ENCODE assay signal across 8 cellular contexts in genomic region chr7:106283831-106284515, GRCh38. TPM values are rescaled to one million over a fixed set of nuclear protein-coding genes. Genes with fewer than 3 reads are reported as not detected.
DNase-seq lines count a peak whose midpoint lies in the region; ATAC-seq and TF ChIP-seq lines count a peak whose summit lies in the region.

No MANE protein-coding gene starts in this region.

- intact Hi-C loops in activated CD4-positive, alpha-beta T cell treated with anti-CD3 and anti-CD28 coated beads for 36 hours (cut with DNase I, micrococcal nuclease), result loop anchor here (2.0 to 10.0 kb wide), 6 partner anchors 169 to 1461 kb away; partner anchors contain the start of genes CCDC71L (in 2 of the 2), CBLL1 (in 1 of the 2), PIK3CG (in 1 of the 2) and SYPL1 (in 1 of the 2)

- peak overlapping the region; percentile 99 for H3K27ac Mint-ChIP-seq in activated CD4-positive, alpha-beta T cell treated with anti-CD3 and anti-CD28 coated beads for 36 hours

- CTCF ChIA-PET in activated CD4-positive, alpha-beta T cell treated with anti-CD3 and anti-CD28 coated beads for 36 hours (lab: Charles Lee), result interaction anchor here (1.2 to 1.9 kb wide), 2 partner anchors 166 to 179 kb away, joined by 3 to 5 read pairs; no protein-coding TSS in a partner anchor

- peak; percentile 51 for DNase-seq in ELR (ENCODE audit: low read depth)
- DNase-seq in NCI-H1694 (lab: John Stamatoyannopoulos, UW), result peak; percentile 16
- DNase-seq in activated CD4-positive, alpha-beta T cell treated with anti-CD3 and anti-CD28 coated beads for 36 hours, result peak; percentile 67
- DNase-seq in coronary artery (ENCODE audit: low spot score), result peak; percentile 82
- peak; percentile 73 for DNase-seq in left lobe of liver (ENCODE audit: low spot score)
- peak; percentile 38 to 47 for DNase-seq in stimulated activated CD4-positive, alpha-beta T cell treated with anti-CD3 and anti-CD28 coated beads, Interleukin-1b, Interleukin-23, amount 100 ng/mL, for 4 hours (ENCODE audit: low read depth in 2 of 2)

- peaks cover 58% of the 10 kb centered on the region for H3K36me3 Mint-ChIP-seq in activated CD4-positive, alpha-beta T cell treated with anti-CD3 and anti-CD28 coated beads for 36 hours (ENCODE audit: low read depth)

- peak overlapping the region; percentile 94 for H3K4me3 Mint-ChIP-seq in activated CD4-positive, alpha-beta T cell treated with anti-CD3 and anti-CD28 coated beads for 36 hours

- no peak for TF ChIP-seq CTCF in coronary artery (IDR thresholded peaks at IDR 0.05)

- H3K27ac ChIP-seq in coronary artery, result peak overlapping the region; percentile 98 to 99

- H3K27me3 Mint-ChIP-seq in activated CD4-positive, alpha-beta T cell treated with anti-CD3 and anti-CD28 coated beads for 36 hours, result no peaks in the 10 kb centered on the region

- peak overlapping the region; percentile 89 for H3K4me3 ChIP-seq in coronary artery

- peak; percentile 10 for ATAC-seq in HG02588 (IDR thresholded peaks at IDR 0.05; ENCODE audit: unreplicated experiment)
- peak; percentile 4 for ATAC-seq in activated CD4-positive, alpha-beta T cell treated with anti-CD3 and anti-CD28 coated beads for 36 hours
- peak; percentile 24 for ATAC-seq in left lobe of liver
- no peak for ATAC-seq in GM21786 (IDR thresholded peaks at IDR 0.05; ENCODE audit: unreplicated experiment)

- POLR2A ChIA-PET in activated CD4-positive, alpha-beta T cell treated with anti-CD3 and anti-CD28 coated beads for 36 hours (lab: Charles Lee), result interaction anchor here (0.7 to 3.5 kb wide), 12 partner anchors 14 to 885 kb away, joined by 3 to 69 read pairs (median 16); partner anchors contain the start of genes HBP1 and SYPL1

- peaks cover 53% of the 10 kb centered on the region for H3K4me1 Mint-ChIP-seq in activated CD4-positive, alpha-beta T cell treated with anti-CD3 and anti-CD28 coated beads for 36 hours

- peaks cover 2% of the 10 kb centered on the region for H3K9me3 Mint-ChIP-seq in activated CD4-positive, alpha-beta T cell treated with anti-CD3 and anti-CD28 coated beads for 36 hours (ENCODE audit: low read depth)

RNA-seq across cellular contexts. Expression of gene NAMPT, which starts 0.8 kb away (rescaled TPM):
- 1,000 to 10,000 TPM in 1 of 2 experiments, 100 to 1,000 TPM in 1; 825 to 1,205 TPM for total RNA-seq in activated CD4-positive, alpha-beta T cell treated with anti-CD3 and anti-CD28 coated beads for 36 hours
- 136 TPM for total RNA-seq in left lobe of liver

Comparison
In these comparisons a context has a peak if more than half of its experiments do, and no peak if none do; other contexts are left out.
1. DNase-seq: peak in every context shown above with its lines; median percentile 82 in coronary artery; 73 in left lobe of liver; 67 in activated CD4-positive, alpha-beta T cell treated with anti-CD3 and anti-CD28 coated beads for 36 hours; 51 in ELR; 42 in stimulated activated CD4-positive, alpha-beta T cell treated with anti-CD3 and anti-CD28 coated beads, Interleukin-1b, Interleukin-23, amount 100 ng/mL, for 4 hours; 16 in NCI-H1694.